ENCODE assay signal across 28 cellular contexts in genomic region chr18:40367576-40367975, GRCh38.
"Had no signal": no experiment of that assay in that cellular context is flagged by ENCODE, and none has a peak within 500 bp of the region (broad histone marks: within the 10 kb centered on the region; RNA-seq: fewer than 3 reads in every experiment).

No MANE protein-coding gene starts in this region.

- ATAC-seq: activated CD8-positive, alpha-beta T cell treated with anti-CD3 and anti-CD28 coated beads for 36 hours; activated T-cell treated with anti-CD3 and anti-CD28 coated beads, Interleukin-2, amount 50 U/mL, for 72 hours; activated T-helper 17 cell treated with anti-CD3 and anti-CD28 coated beads, Interleukin-2, amount 50 U/mL, for 72 hours; Panc1 had no signal

- H3K27me3 ChIP-seq: cardiac muscle cell, SJCRH30 had no signal

- H3K36me3 Mint-ChIP-seq: activated naive CD8-positive, alpha-beta T cell treated with anti-CD3 and anti-CD28 coated beads for 36 hours had no signal

- H3K4me3 ChIP-seq: cardiac muscle cell, SJCRH30, SK-N-MC had no signal

- DNase-seq: activated CD4-positive, alpha-beta T cell treated with anti-CD3 and anti-CD28 coated beads, Interleukin-2, amount 10 ng/mL, durations not matched to agents 24 days and 14 days; activated CD4-positive, alpha-beta T cell treated with anti-CD3 and anti-CD28 coated beads, Interleukin-2, amount 50 U/mL, for 4 hours; activated CD8-positive, alpha-beta T cell treated with anti-CD3 and anti-CD28 coated beads for 36 hours; activated effector memory CD4-positive, alpha-beta T cell treated with anti-CD3 and anti-CD28 coated beads, Interleukin-2, amount 50 U/mL, for 16 hours; activated naive CD4-positive, alpha-beta T cell; activated naive CD4-positive, alpha-beta T cell treated with anti-CD3 and anti-CD28 coated beads, Interleukin-2, amount 50 U/mL, for 16 hours; activated naive CD8-positive, alpha-beta T cell treated with anti-CD3 and anti-CD28 coated beads for 36 hours; activated T-cell treated with anti-CD3 and anti-CD28 coated beads, Interleukin-2, amount 50 U/mL, for 1 hour; activated T-cell treated with anti-CD3 and anti-CD28 coated beads, Interleukin-2, amount 50 U/mL, for 72 hours; amniotic stem cell; aorta; Karpas-422; KBM-7; NCI-H1105; NCI-H1417 treated with DMSO at 0.1 percent for 48 hours; NCI-H187; NCI-H2029 treated with DMSO at 0.1 percent for 48 hours; NCI-H2107; NCI-H345; NCI-H524 treated with DMSO at 0.1 percent for 48 hours; SHP77; SJCRH30; T1000 had no signal

- H3K27me3 Mint-ChIP-seq: activated CD4-positive, alpha-beta T cell treated with anti-CD3 and anti-CD28 coated beads, Interleukin-2, amount 10 ng/mL, durations not matched to agents 24 days and 14 days; activated CD8-positive, alpha-beta T cell treated with anti-CD3 and anti-CD28 coated beads for 36 hours; activated naive CD8-positive, alpha-beta T cell treated with anti-CD3 and anti-CD28 coated beads for 36 hours; activated T-helper 17 cell treated with anti-CD3 and anti-CD28 coated beads, Interleukin-2, amount 50 U/mL, for 72 hours; central memory CD8-positive, alpha-beta T cell had no signal

- H3K4me1 ChIP-seq: SJCRH30 had no signal

- H3K9me3 ChIP-seq: SJCRH30 had no signal

- H3K27ac ChIP-seq: cardiac muscle cell, SJCRH30, SK-N-MC had no signal

- H3K4me3 Mint-ChIP-seq: activated CD4-positive, alpha-beta T cell treated with anti-CD3 and anti-CD28 coated beads, Interleukin-2, amount 10 ng/mL, durations not matched to agents 24 days and 14 days; activated CD8-positive, alpha-beta T cell treated with anti-CD3 and anti-CD28 coated beads for 36 hours; activated naive CD8-positive, alpha-beta T cell treated with anti-CD3 and anti-CD28 coated beads for 36 hours; activated T-cell treated with anti-CD3 and anti-CD28 coated beads, Interleukin-2, amount 50 U/mL, for 72 hours; activated T-helper 17 cell treated with anti-CD3 and anti-CD28 coated beads, Interleukin-2, amount 50 U/mL, for 72 hours; central memory CD8-positive, alpha-beta T cell had no signal

- H3K4me1 Mint-ChIP-seq: activated CD4-positive, alpha-beta T cell treated with anti-CD3 and anti-CD28 coated beads, Interleukin-2, amount 10 ng/mL, durations not matched to agents 24 days and 14 days; activated naive CD8-positive, alpha-beta T cell treated with anti-CD3 and anti-CD28 coated beads for 36 hours; activated T-helper 17 cell treated with anti-CD3 and anti-CD28 coated beads, Interleukin-2, amount 50 U/mL, for 72 hours; central memory CD8-positive, alpha-beta T cell had no signal

- H3K36me3 ChIP-seq: cardiac muscle cell, SJCRH30 had no signal

- H3K27ac Mint-ChIP-seq: activated CD4-positive, alpha-beta T cell treated with anti-CD3 and anti-CD28 coated beads, Interleukin-2, amount 10 ng/mL, durations not matched to agents 24 days and 14 days; activated CD8-positive, alpha-beta T cell treated with anti-CD3 and anti-CD28 coated beads for 36 hours; activated naive CD8-positive, alpha-beta T cell treated with anti-CD3 and anti-CD28 coated beads for 36 hours; activated T-cell treated with anti-CD3 and anti-CD28 coated beads, Interleukin-2, amount 50 U/mL, for 72 hours; activated T-helper 17 cell treated with anti-CD3 and anti-CD28 coated beads, Interleukin-2, amount 50 U/mL, for 72 hours had no signal
